In genomic region chr4:95548738-95549245, GRCh38 we compare ENCODE assay signal across 1 cellular context.
A peak's percentile ranks its signal among the peaks of the same experiment; 100 is the strongest.
TF ChIP-seq lines count a peak whose summit lies in the region.

Gene UNC5C (minus strand): TSS chr4:95548973.

TF ChIP-seq in HEK293, 187 proteins besides CTCF, POLR2A, EP300 and RAD21 (continued from another document):
- TF ChIP-seq ZNF610 (tag by site-specific recombination; IDR thresholded peaks at IDR 0.05; ENCODE audit: borderline replicate concordance) (0 out of 2 replicates have a peak, but pooled peaks have one; percentile 59), ZXDB (tag by site-specific recombination; IDR thresholded peaks at IDR 0.05) (peak; percentile 42), SP7 (tag by site-specific recombination; IDR thresholded peaks at IDR 0.05) (peak; percentile 21; the same call in 1 of the 2 replicates), ZEB2 (tag by site-specific recombination; IDR thresholded peaks at IDR 0.05) (peak; percentile 61), ZNF677 (tag by site-specific recombination; IDR thresholded peaks at IDR 0.05) (no peak), ZBTB20 (tag by site-specific recombination; IDR thresholded peaks at IDR 0.05) (peak; percentile 65), ZBTB17 (tag by site-specific recombination; IDR thresholded peaks at IDR 0.05) (peak; percentile 59; the same call in 1 of the 2 replicates), ZNF24 (tag by site-specific recombination; IDR thresholded peaks at IDR 0.05) (no peak), ZFHX2 (tag by site-specific recombination; conservative IDR thresholded peaks at IDR 0.05) (no peak), KLF9 (tag by site-specific recombination; IDR thresholded peaks at IDR 0.05; ENCODE audit: low read depth) (peak; percentile 33; the same call in 1 of the 2 replicates), IKZF3 (tag by site-specific recombination; IDR thresholded peaks at IDR 0.05) (peak; percentile 59; the same call in 1 of the 2 replicates), ZNF704 (tag by site-specific recombination; IDR thresholded peaks at IDR 0.05) (no peak), ZNF426 (tag by site-specific recombination; IDR thresholded peaks at IDR 0.05) (no peak), PRDM1 (tag by site-specific recombination; IDR thresholded peaks at IDR 0.05) (0 out of 2 replicates have a peak, but pooled peaks have one; percentile 15), ZBTB48 (tag by site-specific recombination; IDR thresholded peaks at IDR 0.05) (0 out of 2 replicates have a peak, but pooled peaks have one; percentile 18), ZNF2 (tag by site-specific recombination; IDR thresholded peaks at IDR 0.05) (peak; percentile 66), ZNF335 (tag by site-specific recombination; conservative IDR thresholded peaks at IDR 0.05) (peak; percentile 77)
- TF ChIP-seq, protein P1, sequence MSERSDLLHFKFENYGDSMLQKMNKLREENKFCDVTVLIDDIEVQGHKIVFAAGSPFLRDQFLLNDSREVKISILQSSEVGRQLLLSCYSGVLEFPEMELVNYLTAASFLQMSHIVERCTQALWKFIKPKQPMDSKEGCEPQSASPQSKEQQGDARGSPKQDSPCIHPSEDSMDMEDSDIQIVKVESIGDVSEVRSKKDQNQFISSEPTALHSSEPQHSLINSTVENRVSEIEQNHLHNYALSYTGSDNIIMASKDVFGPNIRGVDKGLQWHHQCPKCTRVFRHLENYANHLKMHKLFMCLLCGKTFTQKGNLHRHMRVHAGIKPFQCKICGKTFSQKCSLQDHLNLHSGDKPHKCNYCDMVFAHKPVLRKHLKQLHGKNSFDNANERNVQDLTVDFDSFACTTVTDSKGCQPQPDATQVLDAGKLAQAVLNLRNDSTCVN (tag by site-specific recombination; optimal IDR thresholded peaks at IDR 0.05): no peak
- TF ChIP-seq, protein P2, sequence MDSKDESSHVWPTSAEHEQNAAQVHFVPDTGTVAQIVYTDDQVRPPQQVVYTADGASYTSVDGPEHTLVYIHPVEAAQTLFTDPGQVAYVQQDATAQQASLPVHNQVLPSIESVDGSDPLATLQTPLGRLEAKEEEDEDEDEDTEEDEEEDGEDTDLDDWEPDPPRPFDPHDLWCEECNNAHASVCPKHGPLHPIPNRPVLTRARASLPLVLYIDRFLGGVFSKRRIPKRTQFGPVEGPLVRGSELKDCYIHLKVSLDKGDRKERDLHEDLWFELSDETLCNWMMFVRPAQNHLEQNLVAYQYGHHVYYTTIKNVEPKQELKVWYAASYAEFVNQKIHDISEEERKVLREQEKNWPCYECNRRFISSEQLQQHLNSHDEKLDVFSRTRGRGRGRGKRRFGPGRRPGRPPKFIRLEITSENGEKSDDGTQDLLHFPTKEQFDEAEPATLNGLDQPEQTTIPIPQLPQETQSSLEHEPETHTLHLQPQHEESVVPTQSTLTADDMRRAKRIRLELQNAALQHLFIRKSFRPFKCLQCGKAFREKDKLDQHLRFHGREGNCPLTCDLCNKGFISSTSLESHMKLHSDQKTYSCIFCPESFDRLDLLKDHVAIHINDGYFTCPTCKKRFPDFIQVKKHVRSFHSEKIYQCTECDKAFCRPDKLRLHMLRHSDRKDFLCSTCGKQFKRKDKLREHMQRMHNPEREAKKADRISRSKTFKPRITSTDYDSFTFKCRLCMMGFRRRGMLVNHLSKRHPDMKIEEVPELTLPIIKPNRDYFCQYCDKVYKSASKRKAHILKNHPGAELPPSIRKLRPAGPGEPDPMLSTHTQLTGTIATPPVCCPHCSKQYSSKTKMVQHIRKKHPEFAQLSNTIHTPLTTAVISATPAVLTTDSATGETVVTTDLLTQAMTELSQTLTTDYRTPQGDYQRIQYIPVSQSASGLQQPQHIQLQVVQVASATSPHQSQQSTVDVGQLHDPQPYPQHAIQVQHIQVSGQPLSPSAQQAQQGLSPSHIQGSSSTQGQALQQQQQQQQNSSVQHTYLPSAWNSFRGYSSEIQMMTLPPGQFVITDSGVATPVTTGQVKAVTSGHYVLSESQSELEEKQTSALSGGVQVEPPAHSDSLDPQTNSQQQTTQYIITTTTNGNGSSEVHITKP (tag by site-specific recombination; IDR thresholded peaks at IDR 0.05): peak; percentile 56
- TF ChIP-seq, protein P3, sequence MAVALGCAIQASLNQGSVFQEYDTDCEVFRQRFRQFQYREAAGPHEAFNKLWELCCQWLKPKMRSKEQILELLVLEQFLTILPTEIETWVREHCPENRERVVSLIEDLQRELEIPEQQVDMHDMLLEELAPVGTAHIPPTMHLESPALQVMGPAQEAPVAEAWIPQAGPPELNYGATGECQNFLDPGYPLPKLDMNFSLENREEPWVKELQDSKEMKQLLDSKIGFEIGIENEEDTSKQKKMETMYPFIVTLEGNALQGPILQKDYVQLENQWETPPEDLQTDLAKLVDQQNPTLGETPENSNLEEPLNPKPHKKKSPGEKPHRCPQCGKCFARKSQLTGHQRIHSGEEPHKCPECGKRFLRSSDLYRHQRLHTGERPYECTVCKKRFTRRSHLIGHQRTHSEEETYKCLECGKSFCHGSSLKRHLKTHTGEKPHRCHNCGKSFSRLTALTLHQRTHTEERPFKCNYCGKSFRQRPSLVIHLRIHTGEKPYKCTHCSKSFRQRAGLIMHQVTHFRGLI (tag by site-specific recombination; IDR thresholded peaks at IDR 0.05): no peak
- TF ChIP-seq, protein P4, sequence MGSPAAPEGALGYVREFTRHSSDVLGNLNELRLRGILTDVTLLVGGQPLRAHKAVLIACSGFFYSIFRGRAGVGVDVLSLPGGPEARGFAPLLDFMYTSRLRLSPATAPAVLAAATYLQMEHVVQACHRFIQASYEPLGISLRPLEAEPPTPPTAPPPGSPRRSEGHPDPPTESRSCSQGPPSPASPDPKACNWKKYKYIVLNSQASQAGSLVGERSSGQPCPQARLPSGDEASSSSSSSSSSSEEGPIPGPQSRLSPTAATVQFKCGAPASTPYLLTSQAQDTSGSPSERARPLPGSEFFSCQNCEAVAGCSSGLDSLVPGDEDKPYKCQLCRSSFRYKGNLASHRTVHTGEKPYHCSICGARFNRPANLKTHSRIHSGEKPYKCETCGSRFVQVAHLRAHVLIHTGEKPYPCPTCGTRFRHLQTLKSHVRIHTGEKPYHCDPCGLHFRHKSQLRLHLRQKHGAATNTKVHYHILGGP (tag by site-specific recombination; IDR thresholded peaks at IDR 0.05): no peak
